27 cellular contexts compared by ENCODE assay signal in genomic region chr16:3070608-3071111, GRCh38. TPM values are rescaled to one million over a fixed set of nuclear protein-coding genes. Genes with fewer than 3 reads are reported as not detected.
A peak's percentile ranks its signal among the peaks of the same experiment; 100 is the strongest.
DNase-seq lines count a peak whose midpoint lies in the region; ATAC-seq, FAIRE-seq and TF ChIP-seq lines count a peak whose summit lies in the region.
"Had no signal": no experiment of that assay in that cellular context is flagged by ENCODE, and none has a peak within 500 bp of the region (broad histone marks: within the 10 kb centered on the region; RNA-seq: fewer than 3 reads in every experiment).

No MANE protein-coding gene starts in this region.

- no peak for ATAC-seq in CD8-positive, alpha-beta T cell
- ATAC-seq in HepG2: no peak
- ATAC-seq in HG02798 (IDR thresholded peaks at IDR 0.05; ENCODE audit: poor library complexity, unreplicated experiment): no peak
- ATAC-seq in HG02885 (IDR thresholded peaks at IDR 0.05; ENCODE audit: poor library complexity, unreplicated experiment): no peak
- ATAC-seq: foreskin keratinocyte had no signal

- no peak for TF ChIP-seq CTCF in CD8-positive, alpha-beta T cell (IDR thresholded peaks at IDR 0.05)
- no peak for TF ChIP-seq CTCF in HepG2 (CRISPR knock-in tag; IDR thresholded peaks at IDR 0.05)

- WGBS in HepG2 (ENCODE audit: low lambda C conversion rate): 62% methylated on average over 3 of the region's 9 CpGs

- CTCF ChIA-PET in CD8-positive, alpha-beta T cell (lab: Charles Lee): interaction anchor here (0.8 to 2.2 kb wide), 8 partner anchors 11 to 61 kb away, joined by 3 to 15 read pairs (median 3); no protein-coding TSS in a partner anchor
- CTCF ChIA-PET in activated CD4-positive, alpha-beta memory T cell treated with anti-CD3 and anti-CD28 coated beads, Interleukin-2, amount 10 ng/mL, durations not matched to agents 7 days and 5 days (lab: Charles Lee): interaction anchor here (1.4 to 1.5 kb wide), 2 partner anchors 59 to 61 kb away, joined by 3 to 6 read pairs; no protein-coding TSS in a partner anchor
- CTCF ChIA-PET in HepG2 (lab: Yijun Ruan, JAX; ENCODE audit: low intra/inter-chr PET ratio, low total read pairs): no interaction called here

- peak overlapping the region; percentile 87 for H3K27ac Mint-ChIP-seq in activated CD4-positive, alpha-beta T cell treated with anti-CD3 and anti-CD28 coated beads, Interleukin-2, amount 10 ng/mL, durations not matched to agents 24 days and 14 days
- H3K27ac Mint-ChIP-seq in CD8-positive, alpha-beta T cell: peak overlapping the region; percentile 83
- H3K27ac Mint-ChIP-seq in activated CD4-positive, alpha-beta memory T cell treated with anti-CD3 and anti-CD28 coated beads, Interleukin-2, amount 10 ng/mL, durations not matched to agents 7 days and 5 days: peak overlapping the region; percentile 100

- H3K36me3 ChIP-seq in CD8-positive, alpha-beta T cell (ENCODE audit: insufficient read depth, low read length): peaks cover 19% of the 10 kb centered on the region
- peaks cover 9 to 16% of the 10 kb centered on the region in 2 experiments; a peak in 2 of 5 replicates for H3K36me3 ChIP-seq in HepG2 (replicated peaks in 1 of 2; ENCODE audit: control insufficient read depth in 1 of 2, insufficient read depth in 2 of 2, low read length in 2 of 2)
- H3K36me3 ChIP-seq in effector memory CD4-positive, alpha-beta T cell (ENCODE audit: control insufficient read depth, insufficient read depth, low read length): peaks cover 18% of the 10 kb centered on the region
- H3K36me3 ChIP-seq: adrenal gland, uterus had no signal

- no peak overlapping the region for H3K4me3 ChIP-seq in CD8-positive, alpha-beta T cell (ENCODE audit: low read depth, low read length)
- no peak overlapping the region for H3K4me3 ChIP-seq in HepG2 (replicated peaks in 1 of 3; ENCODE audit: insufficient read depth in 1 of 3, low read depth in 2 of 3, low read length in 3 of 3)
- no peak overlapping the region for H3K4me3 ChIP-seq in effector memory CD4-positive, alpha-beta T cell (ENCODE audit: insufficient read depth, low read depth, low read length, poor library complexity, severe bottlenecking)
- H3K4me3 ChIP-seq: adrenal gland, GM23248, PC-9, SJSA1, uterus had no signal

- TF ChIP-seq RAD21 in HepG2 (CRISPR knock-in tag; IDR thresholded peaks at IDR 0.05): no peak

- no peak overlapping the region for H3K9ac ChIP-seq in HepG2 (ENCODE audit: insufficient read depth, low read depth, low read length)
- H3K9ac ChIP-seq: GM23248 had no signal

- peak in 1 of 2 experiments; percentile 11; a peak in 1 of 4 replicates for TF ChIP-seq POLR2A in HepG2 (IDR thresholded peaks at IDR 0.05; ENCODE audit: insufficient read depth in 1 of 2, low read depth in 2 of 2, low read length in 2 of 2)

- H3K27me3 Mint-ChIP-seq in activated CD4-positive, alpha-beta T cell treated with anti-CD3 and anti-CD28 coated beads, Interleukin-2, amount 10 ng/mL, durations not matched to agents 24 days and 14 days: no peaks in the 10 kb centered on the region
- H3K27me3 Mint-ChIP-seq in CD8-positive, alpha-beta T cell (ENCODE audit: low read depth): no peaks in the 10 kb centered on the region
- H3K27me3 Mint-ChIP-seq in activated CD4-positive, alpha-beta memory T cell treated with anti-CD3 and anti-CD28 coated beads, Interleukin-2, amount 10 ng/mL, durations not matched to agents 7 days and 5 days: no peaks in the 10 kb centered on the region

- no peak overlapping the region for H2AFZ ChIP-seq in HepG2 (ENCODE audit: low read length)
- H2AFZ ChIP-seq: GM23248, PC-9 had no signal

- in situ Hi-C loops in HepG2 (cut with HindIII; ENCODE audit: extremely low pct_ligation_motif_present, low pct_unique_long_range_greater_than_20kb): no loop called here

- H3K79me2 ChIP-seq in HepG2 (ENCODE audit: insufficient read depth, low read length): peaks cover 13% of the 10 kb centered on the region

- H3K4me2 ChIP-seq in HepG2 (ENCODE audit: low read depth, low read length): no peak overlapping the region
- H3K4me2 ChIP-seq: PC-9 had no signal

- no peak for DNase-seq in activated CD4-positive, alpha-beta T cell treated with anti-CD3 and anti-CD28 coated beads, Interleukin-2, amount 10 ng/mL, durations not matched to agents 24 days and 14 days
- no peak for DNase-seq in activated CD4-positive, alpha-beta T cell treated with anti-CD3 and anti-CD28 coated beads, Interleukin-2, amount 50 U/mL, for 4 hours
- DNase-seq in CD8-positive, alpha-beta T cell: peak in 1 of 7 experiments; percentile 10
- DNase-seq in activated CD4-positive, alpha-beta memory T cell treated with anti-CD3 and anti-CD28 coated beads, Interleukin-2, amount 10 ng/mL, durations not matched to agents 7 days and 5 days: no peak
- no peak for DNase-seq in HepG2 (ENCODE audit: low spot score)
- no peak for DNase-seq in effector memory CD4-positive, alpha-beta T cell
- DNase-seq: 8988T; activated CD4-positive, CD25-positive, alpha-beta regulatory T cell; adrenal gland; foreskin keratinocyte; GM23248; hypothalamus; naive B cell; NCI-H1417; NCI-H774; PC-9; uterus had no signal

- H3K4me3 Mint-ChIP-seq in activated CD4-positive, alpha-beta T cell treated with anti-CD3 and anti-CD28 coated beads, Interleukin-2, amount 10 ng/mL, durations not matched to agents 24 days and 14 days: no peak overlapping the region
- H3K4me3 Mint-ChIP-seq in CD8-positive, alpha-beta T cell: no peak overlapping the region
- peak overlapping the region; percentile 62 for H3K4me3 Mint-ChIP-seq in activated CD4-positive, alpha-beta memory T cell treated with anti-CD3 and anti-CD28 coated beads, Interleukin-2, amount 10 ng/mL, durations not matched to agents 7 days and 5 days

- intact Hi-C loops in activated CD4-positive, alpha-beta T cell treated with anti-CD3 and anti-CD28 coated beads, Interleukin-2, amount 10 ng/mL, durations not matched to agents 24 days and 14 days (cut with micrococcal nuclease): no loop called here
- intact Hi-C loops in CD8-positive, alpha-beta T cell (cut with DNase I, micrococcal nuclease): no loop called here
- intact Hi-C loops in HepG2 (cut with micrococcal nuclease; ENCODE audit: unreplicated experiment): no loop called here

- no peaks in the 10 kb centered on the region for H3K9me3 Mint-ChIP-seq in activated CD4-positive, alpha-beta T cell treated with anti-CD3 and anti-CD28 coated beads, Interleukin-2, amount 10 ng/mL, durations not matched to agents 24 days and 14 days
- no peaks in the 10 kb centered on the region for H3K9me3 Mint-ChIP-seq in CD8-positive, alpha-beta T cell
- H3K9me3 Mint-ChIP-seq in activated CD4-positive, alpha-beta memory T cell treated with anti-CD3 and anti-CD28 coated beads, Interleukin-2, amount 10 ng/mL, durations not matched to agents 7 days and 5 days: no peaks in the 10 kb centered on the region
- H3K9me3 Mint-ChIP-seq: naive B cell had no signal

- POLR2A ChIA-PET in CD8-positive, alpha-beta T cell (lab: Charles Lee): interaction anchor here (0.8 to 2.4 kb wide), 6 partner anchors 11 to 80 kb away, joined by 3 to 9 read pairs (median 4); no protein-coding TSS in a partner anchor
- POLR2A ChIA-PET in activated CD4-positive, alpha-beta memory T cell treated with anti-CD3 and anti-CD28 coated beads, Interleukin-2, amount 10 ng/mL, durations not matched to agents 7 days and 5 days (lab: Charles Lee): interaction anchor here (0.6 to 2.5 kb wide), 9 partner anchors 9 to 88 kb away, joined by 3 to 9 read pairs (median 4); partner anchors contain the start of gene ZNF213
- POLR2A ChIA-PET in HepG2 (lab: Yijun Ruan, JAX): interaction anchor here (1.2 to 4.4 kb wide), 3 partner anchors 11 to 16 kb away, joined by 6 to 30 read pairs (median 11); no protein-coding TSS in a partner anchor

- H3K4me1 ChIP-seq in CD8-positive, alpha-beta T cell (ENCODE audit: insufficient read depth, low read length): peaks cover 68% of the 10 kb centered on the region
- H3K4me1 ChIP-seq in HepG2 (ENCODE audit: insufficient read depth, low read length): peaks cover 27% of the 10 kb centered on the region
- peaks cover 70% of the 10 kb centered on the region for H3K4me1 ChIP-seq in effector memory CD4-positive, alpha-beta T cell (ENCODE audit: control insufficient read depth, insufficient read depth, low read length, poor library complexity, severe bottlenecking)
- H3K4me1 ChIP-seq: foreskin keratinocyte, uterus had no signal

- FAIRE-seq in HepG2 (lab: Jason Lieb, UNC): no peak
- FAIRE-seq: bronchial epithelial cell, D721Med, GM19239, keratinocyte had no signal

- H3K36me3 Mint-ChIP-seq in activated CD4-positive, alpha-beta T cell treated with anti-CD3 and anti-CD28 coated beads, Interleukin-2, amount 10 ng/mL, durations not matched to agents 24 days and 14 days (ENCODE audit: low read depth): peaks cover 51% of the 10 kb centered on the region
- H3K36me3 Mint-ChIP-seq in CD8-positive, alpha-beta T cell: peaks cover 38% of the 10 kb centered on the region
- peaks cover 60% of the 10 kb centered on the region for H3K36me3 Mint-ChIP-seq in activated CD4-positive, alpha-beta memory T cell treated with anti-CD3 and anti-CD28 coated beads, Interleukin-2, amount 10 ng/mL, durations not matched to agents 7 days and 5 days (ENCODE audit: low read depth)
- H3K36me3 Mint-ChIP-seq: naive B cell had no signal

- no peaks in the 10 kb centered on the region for H3K27me3 ChIP-seq in CD8-positive, alpha-beta T cell (ENCODE audit: insufficient read depth, low read length)
- peaks cover 2 to 13% of the 10 kb centered on the region in 2 experiments; a peak in 4 of 5 replicates for H3K27me3 ChIP-seq in HepG2 (ENCODE audit: control insufficient read depth in 1 of 2, insufficient read depth in 2 of 2, low read length in 2 of 2)
- H3K27me3 ChIP-seq in effector memory CD4-positive, alpha-beta T cell (replicated peaks; ENCODE audit: control insufficient read depth, insufficient read depth, low read length, poor library complexity, severe bottlenecking): no peaks in the 10 kb centered on the region
- H3K27me3 ChIP-seq: adrenal gland, foreskin keratinocyte, SJSA1, uterus had no signal

- no peak overlapping the region for H3K27ac ChIP-seq in CD8-positive, alpha-beta T cell (ENCODE audit: low read depth, low read length)
- H3K27ac ChIP-seq in HepG2 (ENCODE audit: extremely low read length, insufficient read depth, low read length): no peak overlapping the region
- no peak overlapping the region for H3K27ac ChIP-seq in effector memory CD4-positive, alpha-beta T cell (ENCODE audit: insufficient read depth, low read length, poor library complexity, severe bottlenecking)
- H3K27ac ChIP-seq: adrenal gland, epithelial cell of prostate, foreskin keratinocyte, GM23248, PC-9, SJSA1, uterus had no signal

- no TSS peak for BruUV-seq in HepG2 (replicated peaks; lab: Mats Ljungman, UMichigan)

- TF ChIP-seq EP300 in HepG2 (IDR thresholded peaks at IDR 0.05; ENCODE audit: low read depth in 2 of 2, low read length in 2 of 2): no peak
- TF ChIP-seq EP300 in HepG2 (CRISPR knock-in tag; IDR thresholded peaks at IDR 0.05; ENCODE audit: borderline replicate concordance): no peak

- peaks cover 58% of the 10 kb centered on the region for H3K4me1 Mint-ChIP-seq in activated CD4-positive, alpha-beta T cell treated with anti-CD3 and anti-CD28 coated beads, Interleukin-2, amount 10 ng/mL, durations not matched to agents 24 days and 14 days
- H3K4me1 Mint-ChIP-seq in CD8-positive, alpha-beta T cell (ENCODE audit: low read depth): peaks cover 81% of the 10 kb centered on the region
- H3K4me1 Mint-ChIP-seq in activated CD4-positive, alpha-beta memory T cell treated with anti-CD3 and anti-CD28 coated beads, Interleukin-2, amount 10 ng/mL, durations not matched to agents 7 days and 5 days: peaks cover 70% of the 10 kb centered on the region

- H3K9me3 ChIP-seq in CD8-positive, alpha-beta T cell (ENCODE audit: low read length): no peaks in the 10 kb centered on the region
- no peaks in the 10 kb centered on the region for H3K9me3 ChIP-seq in HepG2 (ENCODE audit: low read length)
- H3K9me3 ChIP-seq in effector memory CD4-positive, alpha-beta T cell (ENCODE audit: control insufficient read depth, low read length): no peaks in the 10 kb centered on the region
- H3K9me3 ChIP-seq: adrenal gland, SJSA1, uterus had no signal

- no peaks in the 10 kb centered on the region for H4K20me1 ChIP-seq in HepG2 (ENCODE audit: insufficient read depth, low read length)

RNA-seq across cellular contexts. Expression of gene IL32, which starts 5.2 kb away (rescaled TPM):
- 918 and 934 TPM in 2 replicates for total RNA-seq in activated CD4-positive, alpha-beta T cell treated with anti-CD3 and anti-CD28 coated beads, Interleukin-2, amount 10 ng/mL, durations not matched to agents 24 days and 14 days
- total RNA-seq in CD8-positive, alpha-beta T cell: 100 to 1,000 TPM; 123 to 127 TPM
- total RNA-seq in activated CD4-positive, alpha-beta memory T cell treated with anti-CD3 and anti-CD28 coated beads, Interleukin-2, amount 10 ng/mL, durations not matched to agents 7 days and 5 days: 1,000 to 10,000 TPM; 4,131 to 4,213 TPM
- total RNA-seq in HepG2 (2016; rRNA removed; fragmentation: Illumina TruSeq; extraction: Trizol): 115 and 127 TPM in 2 replicates
- 34.9 and 36.3 TPM in 2 replicates for total RNA-seq in HepG2 (2016; cell fraction: cytosol; rRNA removed; fragmentation: Illumina TruSeq; extraction: Trizol; ENCODE audit: low read depth)
- total RNA-seq in HepG2 (2016; cell fraction: insoluble cytoplasmic fraction; rRNA removed; fragmentation: Illumina TruSeq; extraction: Trizol): 122 and 128 TPM in 2 replicates
- total RNA-seq in HepG2 (2016; cell fraction: membrane; rRNA removed; fragmentation: Illumina TruSeq; extraction: Trizol): 38.8 and 44.9 TPM in 2 replicates
- total RNA-seq in HepG2 (2016; cell fraction: nucleus; rRNA removed; fragmentation: Illumina TruSeq; extraction: Trizol): 61.4 and 65.7 TPM in 2 replicates
- polyA plus RNA-seq in HepG2 (2011; rRNA removed): 165 and 258 TPM in 2 replicates
- 234 and 307 TPM in 2 replicates for polyA plus RNA-seq in HepG2 (2011; cell fraction: cytosol; rRNA removed)
- 204 and 358 TPM in 2 replicates for polyA plus RNA-seq in HepG2 (2011; cell fraction: nucleus; rRNA removed)
- 293 and 476 TPM in 2 replicates for polyA plus RNA-seq in HepG2 (2012)
- polyA plus RNA-seq in HepG2 (2016; cell fraction: cytosol; fragmentation: Illumina TruSeq; extraction: Trizol; ENCODE audit: low read depth): 97.2 and 118 TPM in 2 replicates
- polyA plus RNA-seq in HepG2 (2016; cell fraction: insoluble cytoplasmic fraction; fragmentation: Illumina TruSeq; extraction: Trizol; ENCODE audit: low read depth): 284 and 327 TPM in 2 replicates
- 84.7 and 107 TPM in 2 replicates for polyA plus RNA-seq in HepG2 (2016; cell fraction: membrane; fragmentation: Illumina TruSeq; extraction: Trizol; ENCODE audit: low read depth)
- 211 and 224 TPM in 2 replicates for polyA plus RNA-seq in HepG2 (2016; cell fraction: nucleus; fragmentation: Illumina TruSeq; extraction: Trizol; ENCODE audit: insufficient read depth, low read depth)
- polyA minus RNA-seq in HepG2 (2011; rRNA and poly(A)+ RNA removed; ENCODE audit: low replicate concordance): 6.3 and 96.8 TPM in 2 replicates
- 73.6 and 109 TPM in 2 replicates for polyA minus RNA-seq in HepG2 (2011; cell fraction: cytosol; rRNA and poly(A)+ RNA removed)
- polyA minus RNA-seq in HepG2 (2011; cell fraction: nucleus; rRNA and poly(A)+ RNA removed): 73.1 and 123 TPM in 2 replicates

RNA-seq across cellular contexts. Expression of gene MMP25, which starts 24.3 kb away (rescaled TPM):
- total RNA-seq in activated CD4-positive, alpha-beta T cell treated with anti-CD3 and anti-CD28 coated beads, Interleukin-2, amount 10 ng/mL, durations not matched to agents 24 days and 14 days: 8.1 and 10.2 TPM in 2 replicates
- under 1 TPM; 0.11 to 0.36 TPM for total RNA-seq in CD8-positive, alpha-beta T cell
- total RNA-seq in activated CD4-positive, alpha-beta memory T cell treated with anti-CD3 and anti-CD28 coated beads, Interleukin-2, amount 10 ng/mL, durations not matched to agents 7 days and 5 days: 100 to 1,000 TPM; 112 to 117 TPM
- 0.04 TPM in 1 of 2 replicates, not detected in the other for total RNA-seq in HepG2 (2016; rRNA removed; fragmentation: Illumina TruSeq; extraction: Trizol)
- total RNA-seq in HepG2 (2016; cell fraction: cytosol; rRNA removed; fragmentation: Illumina TruSeq; extraction: Trizol; ENCODE audit: low read depth): 0.18 TPM in 1 of 2 replicates, not detected in the other
- total RNA-seq in HepG2 (2016; cell fraction: insoluble cytoplasmic fraction; rRNA removed; fragmentation: Illumina TruSeq; extraction: Trizol): 0.02 TPM in 1 of 2 replicates, not detected in the other
- 0.15 and 0.17 TPM in 2 replicates for total RNA-seq in HepG2 (2016; cell fraction: membrane; rRNA removed; fragmentation: Illumina TruSeq; extraction: Trizol)
- total RNA-seq in HepG2 (2016; cell fraction: nucleus; rRNA removed; fragmentation: Illumina TruSeq; extraction: Trizol): not detected in 2 replicates
- polyA plus RNA-seq in HepG2 (2011; rRNA removed): 0.07 and 0.08 TPM in 2 replicates
- 0.04 TPM in 1 of 2 replicates, not detected in the other for polyA plus RNA-seq in HepG2 (2011; cell fraction: cytosol; rRNA removed)
- polyA plus RNA-seq in HepG2 (2011; cell fraction: nucleus; rRNA removed): 0.14 and 0.21 TPM in 2 replicates
- polyA plus RNA-seq in HepG2 (2012): 0.09 and 0.27 TPM in 2 replicates
- not detected in 2 replicates for polyA plus RNA-seq in HepG2 (2016; cell fraction: cytosol; fragmentation: Illumina TruSeq; extraction: Trizol; ENCODE audit: low read depth)
- polyA plus RNA-seq in HepG2 (2016; cell fraction: insoluble cytoplasmic fraction; fragmentation: Illumina TruSeq; extraction: Trizol; ENCODE audit: low read depth): not detected in 2 replicates
- polyA plus RNA-seq in HepG2 (2016; cell fraction: membrane; fragmentation: Illumina TruSeq; extraction: Trizol; ENCODE audit: low read depth): not detected in 2 replicates
- not detected in 2 replicates for polyA plus RNA-seq in HepG2 (2016; cell fraction: nucleus; fragmentation: Illumina TruSeq; extraction: Trizol; ENCODE audit: insufficient read depth, low read depth)
- polyA minus RNA-seq in HepG2 (2011; rRNA and poly(A)+ RNA removed; ENCODE audit: low replicate concordance): 0.12 and 0.19 TPM in 2 replicates
- not detected in 2 replicates for polyA minus RNA-seq in HepG2 (2011; cell fraction: cytosol; rRNA and poly(A)+ RNA removed)
- 0.12 and 0.13 TPM in 2 replicates for polyA minus RNA-seq in HepG2 (2011; cell fraction: nucleus; rRNA and poly(A)+ RNA removed)
- total RNA-seq: GM23248 had no signal

RNA-seq across cellular contexts. Expression of gene ZSCAN10, which starts 28.4 kb away (rescaled TPM):
- total RNA-seq in activated CD4-positive, alpha-beta T cell treated with anti-CD3 and anti-CD28 coated beads, Interleukin-2, amount 10 ng/mL, durations not matched to agents 24 days and 14 days: not detected in 2 replicates
- under 1 TPM in 1 of 2 experiments, not detected in 1; 0.62 TPM for total RNA-seq in CD8-positive, alpha-beta T cell
- under 1 TPM in 1 of 2 experiments, not detected in 1; 0.15 TPM for total RNA-seq in activated CD4-positive, alpha-beta memory T cell treated with anti-CD3 and anti-CD28 coated beads, Interleukin-2, amount 10 ng/mL, durations not matched to agents 7 days and 5 days
- total RNA-seq in HepG2 (2016; rRNA removed; fragmentation: Illumina TruSeq; extraction: Trizol): not detected in 2 replicates
- not detected in 2 replicates for total RNA-seq in HepG2 (2016; cell fraction: cytosol; rRNA removed; fragmentation: Illumina TruSeq; extraction: Trizol; ENCODE audit: low read depth)
- 0.06 TPM in 1 of 2 replicates, not detected in the other for total RNA-seq in HepG2 (2016; cell fraction: insoluble cytoplasmic fraction; rRNA removed; fragmentation: Illumina TruSeq; extraction: Trizol)
- not detected in 2 replicates for total RNA-seq in HepG2 (2016; cell fraction: membrane; rRNA removed; fragmentation: Illumina TruSeq; extraction: Trizol)
- total RNA-seq in HepG2 (2016; cell fraction: nucleus; rRNA removed; fragmentation: Illumina TruSeq; extraction: Trizol): 0.16 TPM in 1 of 2 replicates, not detected in the other
- not detected in 2 replicates for polyA plus RNA-seq in HepG2 (2011; rRNA removed)
- 0.04 TPM in 1 of 2 replicates, not detected in the other for polyA plus RNA-seq in HepG2 (2011; cell fraction: cytosol; rRNA removed)
- 0.31 and 0.82 TPM in 2 replicates for polyA plus RNA-seq in HepG2 (2011; cell fraction: nucleus; rRNA removed)
- polyA plus RNA-seq in HepG2 (2012): 0.11 and 0.17 TPM in 2 replicates
- polyA plus RNA-seq in HepG2 (2016; cell fraction: cytosol; fragmentation: Illumina TruSeq; extraction: Trizol; ENCODE audit: low read depth): not detected in 2 replicates
- 0.16 TPM in 1 of 2 replicates, not detected in the other for polyA plus RNA-seq in HepG2 (2016; cell fraction: insoluble cytoplasmic fraction; fragmentation: Illumina TruSeq; extraction: Trizol; ENCODE audit: low read depth)
- polyA plus RNA-seq in HepG2 (2016; cell fraction: membrane; fragmentation: Illumina TruSeq; extraction: Trizol; ENCODE audit: low read depth): not detected in 2 replicates
- polyA plus RNA-seq in HepG2 (2016; cell fraction: nucleus; fragmentation: Illumina TruSeq; extraction: Trizol; ENCODE audit: insufficient read depth, low read depth): not detected in 2 replicates
- polyA minus RNA-seq in HepG2 (2011; rRNA and poly(A)+ RNA removed; ENCODE audit: low replicate concordance): not detected in 2 replicates
- polyA minus RNA-seq in HepG2 (2011; cell fraction: cytosol; rRNA and poly(A)+ RNA removed): not detected in 2 replicates
- polyA minus RNA-seq in HepG2 (2011; cell fraction: nucleus; rRNA and poly(A)+ RNA removed): not detected in 2 replicates
- total RNA-seq: bronchial epithelial cell, dermis microvascular lymphatic vessel endothelial cell, foreskin keratinocyte, GM23248, lung microvascular endothelial cell, PC-9, SJSA1, uterus had no signal
- polyA plus RNA-seq: foreskin keratinocyte, keratinocyte had no signal

RNA-seq across cellular contexts. Expression of gene BICDL2, which starts 33.9 kb away (rescaled TPM):
- 0.43 and 0.63 TPM in 2 replicates for total RNA-seq in activated CD4-positive, alpha-beta T cell treated with anti-CD3 and anti-CD28 coated beads, Interleukin-2, amount 10 ng/mL, durations not matched to agents 24 days and 14 days
- not detected for total RNA-seq in CD8-positive, alpha-beta T cell
- 1 to 10 TPM; 1.4 to 1.9 TPM for total RNA-seq in activated CD4-positive, alpha-beta memory T cell treated with anti-CD3 and anti-CD28 coated beads, Interleukin-2, amount 10 ng/mL, durations not matched to agents 7 days and 5 days
- total RNA-seq in HepG2 (2016; rRNA removed; fragmentation: Illumina TruSeq; extraction: Trizol): not detected in 2 replicates
- total RNA-seq in HepG2 (2016; cell fraction: cytosol; rRNA removed; fragmentation: Illumina TruSeq; extraction: Trizol; ENCODE audit: low read depth): not detected in 2 replicates
- total RNA-seq in HepG2 (2016; cell fraction: insoluble cytoplasmic fraction; rRNA removed; fragmentation: Illumina TruSeq; extraction: Trizol): not detected in 2 replicates
- not detected in 2 replicates for total RNA-seq in HepG2 (2016; cell fraction: membrane; rRNA removed; fragmentation: Illumina TruSeq; extraction: Trizol)
- not detected in 2 replicates for total RNA-seq in HepG2 (2016; cell fraction: nucleus; rRNA removed; fragmentation: Illumina TruSeq; extraction: Trizol)
- polyA plus RNA-seq in HepG2 (2011; rRNA removed): 0.12 and 0.18 TPM in 2 replicates
- 0.10 and 0.28 TPM in 2 replicates for polyA plus RNA-seq in HepG2 (2011; cell fraction: cytosol; rRNA removed)
- 0.26 and 0.31 TPM in 2 replicates for polyA plus RNA-seq in HepG2 (2011; cell fraction: nucleus; rRNA removed)
- polyA plus RNA-seq in HepG2 (2012): 0.12 TPM in 1 of 2 replicates, not detected in the other
- polyA plus RNA-seq in HepG2 (2016; cell fraction: cytosol; fragmentation: Illumina TruSeq; extraction: Trizol; ENCODE audit: low read depth): not detected in 2 replicates
- not detected in 2 replicates for polyA plus RNA-seq in HepG2 (2016; cell fraction: insoluble cytoplasmic fraction; fragmentation: Illumina TruSeq; extraction: Trizol; ENCODE audit: low read depth)
- polyA plus RNA-seq in HepG2 (2016; cell fraction: membrane; fragmentation: Illumina TruSeq; extraction: Trizol; ENCODE audit: low read depth): not detected in 2 replicates
- not detected in 2 replicates for polyA plus RNA-seq in HepG2 (2016; cell fraction: nucleus; fragmentation: Illumina TruSeq; extraction: Trizol; ENCODE audit: insufficient read depth, low read depth)
- polyA minus RNA-seq in HepG2 (2011; rRNA and poly(A)+ RNA removed; ENCODE audit: low replicate concordance): 0.12 TPM in 1 of 2 replicates, not detected in the other
- not detected in 2 replicates for polyA minus RNA-seq in HepG2 (2011; cell fraction: cytosol; rRNA and poly(A)+ RNA removed)
- not detected in 2 replicates for polyA minus RNA-seq in HepG2 (2011; cell fraction: nucleus; rRNA and poly(A)+ RNA removed)
- total RNA-seq: dermis microvascular lymphatic vessel endothelial cell, lung microvascular endothelial cell, SJSA1 had no signal

RNA-seq across cellular contexts. Expression of gene ZNF205, which starts 41.7 kb away (rescaled TPM):
- 0.21 and 0.47 TPM in 2 replicates for total RNA-seq in activated CD4-positive, alpha-beta T cell treated with anti-CD3 and anti-CD28 coated beads, Interleukin-2, amount 10 ng/mL, durations not matched to agents 24 days and 14 days
- total RNA-seq in CD8-positive, alpha-beta T cell: not detected
- total RNA-seq in activated CD4-positive, alpha-beta memory T cell treated with anti-CD3 and anti-CD28 coated beads, Interleukin-2, amount 10 ng/mL, durations not matched to agents 7 days and 5 days: not detected
- 6.7 and 10.2 TPM in 2 replicates for total RNA-seq in HepG2 (2016; rRNA removed; fragmentation: Illumina TruSeq; extraction: Trizol)
- 5.8 and 5.9 TPM in 2 replicates for total RNA-seq in HepG2 (2016; cell fraction: cytosol; rRNA removed; fragmentation: Illumina TruSeq; extraction: Trizol; ENCODE audit: low read depth)
- total RNA-seq in HepG2 (2016; cell fraction: insoluble cytoplasmic fraction; rRNA removed; fragmentation: Illumina TruSeq; extraction: Trizol): 6.7 and 10.6 TPM in 2 replicates
- total RNA-seq in HepG2 (2016; cell fraction: membrane; rRNA removed; fragmentation: Illumina TruSeq; extraction: Trizol): 12.3 and 12.5 TPM in 2 replicates
- 5.2 and 5.8 TPM in 2 replicates for total RNA-seq in HepG2 (2016; cell fraction: nucleus; rRNA removed; fragmentation: Illumina TruSeq; extraction: Trizol)
- 5.8 and 6.5 TPM in 2 replicates for polyA plus RNA-seq in HepG2 (2011; rRNA removed)
- 5.0 and 9.9 TPM in 2 replicates for polyA plus RNA-seq in HepG2 (2011; cell fraction: cytosol; rRNA removed)
- polyA plus RNA-seq in HepG2 (2011; cell fraction: nucleus; rRNA removed): 22.3 and 26.1 TPM in 2 replicates
- 4.5 and 5.5 TPM in 2 replicates for polyA plus RNA-seq in HepG2 (2012)
- 6.1 and 6.3 TPM in 2 replicates for polyA plus RNA-seq in HepG2 (2016; cell fraction: cytosol; fragmentation: Illumina TruSeq; extraction: Trizol; ENCODE audit: low read depth)
- 7.6 and 8.3 TPM in 2 replicates for polyA plus RNA-seq in HepG2 (2016; cell fraction: insoluble cytoplasmic fraction; fragmentation: Illumina TruSeq; extraction: Trizol; ENCODE audit: low read depth)
- polyA plus RNA-seq in HepG2 (2016; cell fraction: membrane; fragmentation: Illumina TruSeq; extraction: Trizol; ENCODE audit: low read depth): 8.5 and 10.4 TPM in 2 replicates
- 13.2 and 13.4 TPM in 2 replicates for polyA plus RNA-seq in HepG2 (2016; cell fraction: nucleus; fragmentation: Illumina TruSeq; extraction: Trizol; ENCODE audit: insufficient read depth, low read depth)
- polyA minus RNA-seq in HepG2 (2011; rRNA and poly(A)+ RNA removed; ENCODE audit: low replicate concordance): 4.4 and 7.4 TPM in 2 replicates
- 2.8 and 3.6 TPM in 2 replicates for polyA minus RNA-seq in HepG2 (2011; cell fraction: cytosol; rRNA and poly(A)+ RNA removed)
- 1.4 and 2.7 TPM in 2 replicates for polyA minus RNA-seq in HepG2 (2011; cell fraction: nucleus; rRNA and poly(A)+ RNA removed)

Comparison
In these comparisons a context has a peak if more than half of its experiments do, and no peak if none do; other contexts are left out.
1. RNA of gene MMP25, which starts 24.3 kb away (total RNA-seq): 112 to 117 TPM in activated CD4-positive, alpha-beta memory T cell treated with anti-CD3 and anti-CD28 coated beads, Interleukin-2, amount 10 ng/mL, durations not matched to agents 7 days and 5 days; 8.1 to 10.2 TPM in activated CD4-positive, alpha-beta T cell treated with anti-CD3 and anti-CD28 coated beads, Interleukin-2, amount 10 ng/mL, durations not matched to agents 24 days and 14 days, 0.11 to 0.36 TPM in CD8-positive, alpha-beta T cell and 0.02 to 0.18 TPM in HepG2; every median in the first group is over 10 times any median in the second.
2. Peak in every context shown above with its lines, with median percentiles within 50 percentile points of each other: H3K27ac Mint-ChIP-seq.